Comparison of ENCODE assay signal across 10 cellular contexts in genomic region chr22:45688606-45689080, GRCh38. TPM values are rescaled to one million over a fixed set of nuclear protein-coding genes. Genes with fewer than 3 reads are reported as not detected.
A peak's percentile ranks its signal among the peaks of the same experiment; 100 is the strongest.
DNase-seq lines count a peak whose midpoint lies in the region; ATAC-seq and TF ChIP-seq lines count a peak whose summit lies in the region.
"Had no signal": no experiment of that assay in that cellular context is flagged by ENCODE, and none has a peak within 500 bp of the region (broad histone marks: within the 10 kb centered on the region; RNA-seq: fewer than 3 reads in every experiment).

No MANE protein-coding gene starts in this region.

- DNase-seq in Caco-2 = peak; percentile 30 to 48
- DNase-seq in NCI-H1048 (lab: John Stamatoyannopoulos, UW) = peak; percentile 22
- DNase-seq in cerebellar cortex (ENCODE audit: low spot score) = peak; percentile 36
- peak; percentile 10 for DNase-seq in mucosa of gallbladder (ENCODE audit: low spot score)
- no peak for DNase-seq in CD8-positive, alpha-beta T cell
- DNase-seq: activated CD8-positive, alpha-beta T cell treated with anti-CD3 and anti-CD28 coated beads for 36 hours had no signal

- intact Hi-C loops in Caco-2 (cut with micrococcal nuclease; ENCODE audit: unreplicated experiment) = no loop called here
- intact Hi-C loops in CD8-positive, alpha-beta T cell (cut with DNase I, micrococcal nuclease) = no loop called here

- no TSS peak for BruUV-seq in Caco-2 (replicated peaks; lab: Mats Ljungman, UMichigan)

- H3K4me1 ChIP-seq in Caco-2 = peaks cover 20% of the 10 kb centered on the region
- H3K4me1 ChIP-seq in CD8-positive, alpha-beta T cell (ENCODE audit: insufficient read depth, low read length) = peaks cover 7% of the 10 kb centered on the region

- no peaks in the 10 kb centered on the region for H3K27me3 Mint-ChIP-seq in Caco-2 (ENCODE audit: insufficient read depth, unreplicated experiment)
- no peaks in the 10 kb centered on the region for H3K27me3 Mint-ChIP-seq in CD8-positive, alpha-beta T cell (ENCODE audit: low read depth)
- H3K27me3 Mint-ChIP-seq: activated CD8-positive, alpha-beta T cell treated with anti-CD3 and anti-CD28 coated beads for 36 hours; progenitor cell of endocrine pancreas had no signal

- peaks cover 2% of the 10 kb centered on the region; the same call in 1 of the 2 replicates for H3K36me3 ChIP-seq in Caco-2 (ENCODE audit: control insufficient read depth, insufficient read depth, low read length)
- peaks cover under 1% of the 10 kb centered on the region for H3K36me3 ChIP-seq in CD8-positive, alpha-beta T cell (ENCODE audit: insufficient read depth, low read length)

- POLR2A ChIA-PET in Caco-2 (lab: Charles Lee) = no interaction called here
- POLR2A ChIA-PET in CD8-positive, alpha-beta T cell (lab: Charles Lee) = no interaction called here

- H3K4me1 Mint-ChIP-seq in Caco-2 (ENCODE audit: low read depth, unreplicated experiment) = peaks cover 8% of the 10 kb centered on the region
- peaks cover 48% of the 10 kb centered on the region for H3K4me1 Mint-ChIP-seq in CD8-positive, alpha-beta T cell (ENCODE audit: low read depth)

- H3K9me3 ChIP-seq in Caco-2 = no peaks in the 10 kb centered on the region
- no peaks in the 10 kb centered on the region for H3K9me3 ChIP-seq in CD8-positive, alpha-beta T cell (ENCODE audit: low read length)

- no peak overlapping the region for H3K4me3 ChIP-seq in Caco-2 (ENCODE audit: low read depth, low read length)
- no peak overlapping the region for H3K4me3 ChIP-seq in CD8-positive, alpha-beta T cell (ENCODE audit: low read depth, low read length)

- peak overlapping the region; percentile 52 for H3K27ac Mint-ChIP-seq in Caco-2 (ENCODE audit: unreplicated experiment)
- no peak overlapping the region for H3K27ac Mint-ChIP-seq in CD8-positive, alpha-beta T cell
- H3K27ac Mint-ChIP-seq: activated CD8-positive, alpha-beta T cell treated with anti-CD3 and anti-CD28 coated beads for 36 hours had no signal

- CTCF ChIA-PET in Caco-2 (lab: Charles Lee) = no interaction called here
- CTCF ChIA-PET in CD8-positive, alpha-beta T cell (lab: Charles Lee) = no interaction called here

- H3K9me3 Mint-ChIP-seq in Caco-2 (ENCODE audit: unreplicated experiment) = no peaks in the 10 kb centered on the region
- H3K9me3 Mint-ChIP-seq in CD8-positive, alpha-beta T cell = no peaks in the 10 kb centered on the region
- H3K9me3 Mint-ChIP-seq: activated CD8-positive, alpha-beta T cell treated with anti-CD3 and anti-CD28 coated beads for 36 hours had no signal

- TF ChIP-seq CTCF in Caco-2 (IDR thresholded peaks at IDR 0.05; ENCODE audit: insufficient read depth in 1 of 2, low read depth in 1 of 2, low read length in 1 of 2, severe bottlenecking in 1 of 2, unreplicated experiment in 1 of 2) = no peak
- TF ChIP-seq CTCF in CD8-positive, alpha-beta T cell (IDR thresholded peaks at IDR 0.05) = no peak

- peaks cover 11% of the 10 kb centered on the region for H3K36me3 Mint-ChIP-seq in Caco-2 (ENCODE audit: insufficient read depth, unreplicated experiment)
- peaks cover 45% of the 10 kb centered on the region for H3K36me3 Mint-ChIP-seq in CD8-positive, alpha-beta T cell

- no peak overlapping the region for H3K4me3 Mint-ChIP-seq in Caco-2 (ENCODE audit: unreplicated experiment)
- H3K4me3 Mint-ChIP-seq in CD8-positive, alpha-beta T cell = no peak overlapping the region
- H3K4me3 Mint-ChIP-seq: activated CD8-positive, alpha-beta T cell treated with anti-CD3 and anti-CD28 coated beads for 36 hours had no signal

- no peak overlapping the region for H3K27ac ChIP-seq in CD8-positive, alpha-beta T cell (ENCODE audit: low read depth, low read length)

- ATAC-seq in HG03460 (IDR thresholded peaks at IDR 0.05; ENCODE audit: unreplicated experiment) (no peak), HG02623 (IDR thresholded peaks at IDR 0.05; ENCODE audit: unreplicated experiment) (no peak), HG03095 (IDR thresholded peaks at IDR 0.05; ENCODE audit: unreplicated experiment) (no peak)
- ATAC-seq in CD8-positive, alpha-beta T cell = no peak
- ATAC-seq: activated CD8-positive, alpha-beta T cell treated with anti-CD3 and anti-CD28 coated beads for 36 hours had no signal

- no peaks in the 10 kb centered on the region for H3K27me3 ChIP-seq in Caco-2 (replicated peaks; ENCODE audit: control insufficient read depth, insufficient read depth, low read length)
- H3K27me3 ChIP-seq in CD8-positive, alpha-beta T cell (ENCODE audit: insufficient read depth, low read length) = no peaks in the 10 kb centered on the region

RNA-seq across cellular contexts. Expression of gene ATXN10, which starts 17.0 kb away (rescaled TPM):
- total RNA-seq in Caco-2 (2022) (132 and 155 TPM in 2 replicates), mucosa of gallbladder (135 TPM)
- 10 to 100 TPM; 35.4 to 37.7 TPM for total RNA-seq in CD8-positive, alpha-beta T cell

Comparison
In these comparisons a context has a peak if more than half of its experiments do, and no peak if none do; other contexts are left out.
1. DNase-seq: peak in Caco-2 (2 of 2), NCI-H1048 (single experiment), cerebellar cortex (single experiment) and mucosa of gallbladder (single experiment); none in CD8-positive, alpha-beta T cell (0 of 7).